ENCODE assay signal across 8 cellular contexts in the genomic region with DNA sequence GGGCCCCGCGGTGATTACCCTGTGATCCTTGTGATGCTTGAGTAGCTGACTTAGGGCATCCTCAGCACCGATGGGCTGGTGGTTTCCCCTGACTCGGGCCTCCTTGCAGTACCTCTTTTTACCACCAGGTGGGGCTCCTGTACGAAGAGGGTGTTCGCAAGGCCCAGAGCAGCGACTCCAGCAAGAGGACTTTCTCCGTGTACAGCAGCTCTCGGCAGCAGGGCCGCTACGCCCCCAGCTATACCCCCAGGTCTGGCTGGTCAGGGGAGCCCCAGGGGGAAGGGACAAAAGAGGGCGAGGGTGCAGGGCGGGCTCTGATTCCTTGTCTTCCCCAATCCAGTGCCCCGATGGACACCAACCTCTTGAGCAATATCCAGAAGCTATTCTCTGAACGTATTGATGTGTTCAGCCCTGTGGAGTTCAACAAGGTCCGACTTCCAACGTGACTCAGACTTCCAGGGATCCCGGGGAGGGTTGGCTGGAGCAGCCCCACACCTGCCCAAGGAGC. TPM values are rescaled to one million over a fixed set of nuclear protein-coding genes. Genes with fewer than 3 reads are reported as not detected.
DNase-seq lines count a peak whose midpoint lies in the region; ATAC-seq, FAIRE-seq and TF ChIP-seq lines count a peak whose summit lies in the region.

No MANE protein-coding gene starts in this region.

- no peak overlapping the region for H2AFZ ChIP-seq in HepG2 (ENCODE audit: low read length)

- peak overlapping the region; percentile 29 for H3K4me3 ChIP-seq in choroid plexus epithelial cell (ENCODE audit: low read depth, low read length)
- peak overlapping the region; percentile 22 to 95 (median 40) for H3K4me3 ChIP-seq in HepG2 (replicated peaks in 1 of 3; ENCODE audit: insufficient read depth in 1 of 3, low read depth in 2 of 3, low read length in 3 of 3)

- intact Hi-C loops in HepG2 (cut with micrococcal nuclease; ENCODE audit: unreplicated experiment) = loop anchor here (2.0 kb wide), 1 partner anchor 14 kb away; the partner anchor contains the start of gene VPS51

- peak; percentile 65 for TF ChIP-seq RAD21 in HepG2 (CRISPR knock-in tag; IDR thresholded peaks at IDR 0.05)

- in situ Hi-C loops in HepG2 (cut with HindIII; ENCODE audit: extremely low pct_ligation_motif_present, low pct_unique_long_range_greater_than_20kb) = loop anchor here (5.0 kb wide), 1 partner anchor 72 kb away; the partner anchor contains the start of gene CAPN1

- POLR2A ChIA-PET in HepG2 (lab: Yijun Ruan, JAX) = interaction anchor here (0.8 to 5.0 kb wide), 18 partner anchors 9 to 332 kb away, joined by 3 to 86 read pairs (median 8); partner anchors contain the start of genes BATF2, CAPN1, DPF2 and FAU

- peak overlapping the region; percentile 45; the same call in 1 of the 2 replicates for H3K9ac ChIP-seq in HepG2 (ENCODE audit: insufficient read depth, low read depth, low read length)

- TF ChIP-seq EP300 in HepG2 (IDR thresholded peaks at IDR 0.05; ENCODE audit: low read depth in 2 of 2, low read length in 2 of 2) (no peak), HepG2 (CRISPR knock-in tag; IDR thresholded peaks at IDR 0.05; ENCODE audit: borderline replicate concordance) (no peak)

- H3K4me1 ChIP-seq in HepG2 (ENCODE audit: insufficient read depth, low read length) = peaks cover 24% of the 10 kb centered on the region

- BruUV-seq in HepG2 (replicated peaks; lab: Mats Ljungman, UMichigan) = no TSS peak

- no peaks in the 10 kb centered on the region for H4K20me1 ChIP-seq in HepG2 (ENCODE audit: insufficient read depth, low read length)

- DNase-seq in COLO829 (ENCODE audit: low spot score) = peak; percentile 83
- peak; percentile 63 for DNase-seq in NCI-H748 treated with DMSO at 0.1 percent for 48 hours (lab: John Stamatoyannopoulos, UW)
- DNase-seq in activated CD4-positive, alpha-beta T cell treated with anti-CD3 and anti-CD28 coated beads for 48 hours = peak; percentile 98
- DNase-seq in choroid plexus epithelial cell (ENCODE audit: low read depth) = peak; percentile 89
- DNase-seq in HepG2 (ENCODE audit: low spot score) = peak; percentile 68
- DNase-seq in stimulated activated CD4-positive, alpha-beta T cell treated with anti-CD3 and anti-CD28 coated beads, Interleukin-4, amount 100 ng/mL, for 4 hours = peak; percentile 89 to 95

- H3K9me3 ChIP-seq in HepG2 (ENCODE audit: low read length) = no peaks in the 10 kb centered on the region

- FAIRE-seq in HepG2 (lab: Jason Lieb, UNC) = peak; percentile 74

- WGBS in HepG2 (ENCODE audit: low lambda C conversion rate) = 0% methylated on average over 7 of the region's 18 CpGs

- TF ChIP-seq CTCF in choroid plexus epithelial cell (conservative IDR thresholded peaks at IDR 0.05; ENCODE audit: low read depth, low read length) (peak; percentile 95), HepG2 (CRISPR knock-in tag; IDR thresholded peaks at IDR 0.05) (peak; percentile 91)

- peak overlapping the region; percentile 60 for H3K27ac ChIP-seq in HepG2 (ENCODE audit: extremely low read length, insufficient read depth, low read length)

- H3K27me3 ChIP-seq in HepG2 (ENCODE audit: control insufficient read depth in 1 of 2, insufficient read depth in 2 of 2, low read length in 2 of 2) = no peaks in the 10 kb centered on the region

- peak overlapping the region; percentile 82 for H3K4me2 ChIP-seq in HepG2 (ENCODE audit: low read depth, low read length)

- ATAC-seq in HG03354 (IDR thresholded peaks at IDR 0.05; ENCODE audit: poor library complexity, severe bottlenecking, unreplicated experiment) (peak; percentile 33), HepG2 (peak; percentile 24), HG02571 (IDR thresholded peaks at IDR 0.05; ENCODE audit: unreplicated experiment) (no peak)

- CTCF ChIA-PET in HepG2 (lab: Yijun Ruan, JAX; ENCODE audit: low intra/inter-chr PET ratio, low total read pairs) = interaction anchor here (0.6 to 1.5 kb wide), 3 partner anchors 70 to 143 kb away, joined by 3 to 9 read pairs (median 4); partner anchors contain the start of gene ARL2

- H3K79me2 ChIP-seq in HepG2 (ENCODE audit: insufficient read depth, low read length) = peaks cover 7% of the 10 kb centered on the region

- peaks cover 6 to 21% of the 10 kb centered on the region in 2 experiments; a peak in 4 of 5 replicates for H3K36me3 ChIP-seq in HepG2 (replicated peaks in 1 of 2; ENCODE audit: control insufficient read depth in 1 of 2, insufficient read depth in 2 of 2, low read length in 2 of 2)

- TF ChIP-seq POLR2A in HepG2 (IDR thresholded peaks at IDR 0.05; ENCODE audit: insufficient read depth in 1 of 2, low read depth in 2 of 2, low read length in 2 of 2) = no peak

RNA-seq across cellular contexts. Expression of gene TM7SF2, which starts 1.3 kb away (rescaled TPM):
- 28.8 and 66.9 TPM in 2 replicates for total RNA-seq in HepG2 (2016; rRNA removed; fragmentation: Illumina TruSeq; extraction: Trizol)
- total RNA-seq in HepG2 (2016; cell fraction: cytosol; rRNA removed; fragmentation: Illumina TruSeq; extraction: Trizol; ENCODE audit: low read depth) = 49.5 and 66.5 TPM in 2 replicates
- total RNA-seq in HepG2 (2016; cell fraction: insoluble cytoplasmic fraction; rRNA removed; fragmentation: Illumina TruSeq; extraction: Trizol) = 29.7 and 70.5 TPM in 2 replicates
- 64.7 and 77.2 TPM in 2 replicates for total RNA-seq in HepG2 (2016; cell fraction: membrane; rRNA removed; fragmentation: Illumina TruSeq; extraction: Trizol)
- total RNA-seq in HepG2 (2016; cell fraction: nucleus; rRNA removed; fragmentation: Illumina TruSeq; extraction: Trizol) = 57.7 and 67.5 TPM in 2 replicates
- polyA plus RNA-seq in HepG2 (2011; rRNA removed) = 56.0 and 75.6 TPM in 2 replicates
- polyA plus RNA-seq in HepG2 (2011; cell fraction: cytosol; rRNA removed) = 60.6 and 76.1 TPM in 2 replicates
- polyA plus RNA-seq in HepG2 (2011; cell fraction: nucleus; rRNA removed) = 104 and 129 TPM in 2 replicates
- 25.8 and 43.4 TPM in 2 replicates for polyA plus RNA-seq in HepG2 (2012)
- 66.7 and 89.2 TPM in 2 replicates for polyA plus RNA-seq in HepG2 (2016; cell fraction: cytosol; fragmentation: Illumina TruSeq; extraction: Trizol; ENCODE audit: low read depth)
- 41.3 and 42.6 TPM in 2 replicates for polyA plus RNA-seq in HepG2 (2016; cell fraction: insoluble cytoplasmic fraction; fragmentation: Illumina TruSeq; extraction: Trizol; ENCODE audit: low read depth)
- polyA plus RNA-seq in HepG2 (2016; cell fraction: membrane; fragmentation: Illumina TruSeq; extraction: Trizol; ENCODE audit: low read depth) = 71.6 and 83.6 TPM in 2 replicates
- polyA plus RNA-seq in HepG2 (2016; cell fraction: nucleus; fragmentation: Illumina TruSeq; extraction: Trizol; ENCODE audit: insufficient read depth, low read depth) = 137 and 142 TPM in 2 replicates
- 18.1 and 162 TPM in 2 replicates for polyA minus RNA-seq in HepG2 (2011; rRNA and poly(A)+ RNA removed; ENCODE audit: low replicate concordance)
- 25.1 and 27.4 TPM in 2 replicates for polyA minus RNA-seq in HepG2 (2011; cell fraction: cytosol; rRNA and poly(A)+ RNA removed)
- polyA minus RNA-seq in HepG2 (2011; cell fraction: nucleus; rRNA and poly(A)+ RNA removed) = 28.7 and 33.4 TPM in 2 replicates

RNA-seq across cellular contexts. Expression of gene ZNHIT2, which starts 7.1 kb away (rescaled TPM):
- 5.7 and 6.5 TPM in 2 replicates for total RNA-seq in HepG2 (2016; rRNA removed; fragmentation: Illumina TruSeq; extraction: Trizol)
- 2.9 and 4.3 TPM in 2 replicates for total RNA-seq in HepG2 (2016; cell fraction: cytosol; rRNA removed; fragmentation: Illumina TruSeq; extraction: Trizol; ENCODE audit: low read depth)
- total RNA-seq in HepG2 (2016; cell fraction: insoluble cytoplasmic fraction; rRNA removed; fragmentation: Illumina TruSeq; extraction: Trizol) = 5.4 and 6.3 TPM in 2 replicates
- 3.5 and 4.3 TPM in 2 replicates for total RNA-seq in HepG2 (2016; cell fraction: membrane; rRNA removed; fragmentation: Illumina TruSeq; extraction: Trizol)
- 3.6 and 3.9 TPM in 2 replicates for total RNA-seq in HepG2 (2016; cell fraction: nucleus; rRNA removed; fragmentation: Illumina TruSeq; extraction: Trizol)
- 1.1 TPM in 2 replicates for polyA plus RNA-seq in HepG2 (2011; rRNA removed)
- 0.86 and 2.0 TPM in 2 replicates for polyA plus RNA-seq in HepG2 (2011; cell fraction: cytosol; rRNA removed)
- 1.7 and 2.2 TPM in 2 replicates for polyA plus RNA-seq in HepG2 (2011; cell fraction: nucleus; rRNA removed)
- 1.6 and 2.5 TPM in 2 replicates for polyA plus RNA-seq in HepG2 (2012)
- 3.0 and 3.1 TPM in 2 replicates for polyA plus RNA-seq in HepG2 (2016; cell fraction: cytosol; fragmentation: Illumina TruSeq; extraction: Trizol; ENCODE audit: low read depth)
- 4.0 and 4.7 TPM in 2 replicates for polyA plus RNA-seq in HepG2 (2016; cell fraction: insoluble cytoplasmic fraction; fragmentation: Illumina TruSeq; extraction: Trizol; ENCODE audit: low read depth)
- 2.8 and 2.9 TPM in 2 replicates for polyA plus RNA-seq in HepG2 (2016; cell fraction: membrane; fragmentation: Illumina TruSeq; extraction: Trizol; ENCODE audit: low read depth)
- 6.2 and 6.5 TPM in 2 replicates for polyA plus RNA-seq in HepG2 (2016; cell fraction: nucleus; fragmentation: Illumina TruSeq; extraction: Trizol; ENCODE audit: insufficient read depth, low read depth)
- 3.0 and 5.8 TPM in 2 replicates for polyA minus RNA-seq in HepG2 (2011; rRNA and poly(A)+ RNA removed; ENCODE audit: low replicate concordance)
- 2.4 and 3.3 TPM in 2 replicates for polyA minus RNA-seq in HepG2 (2011; cell fraction: cytosol; rRNA and poly(A)+ RNA removed)
- polyA minus RNA-seq in HepG2 (2011; cell fraction: nucleus; rRNA and poly(A)+ RNA removed) = 0.75 and 4.1 TPM in 2 replicates

RNA-seq across cellular contexts. Expression of gene FAU, which starts 11.5 kb away (rescaled TPM):
- total RNA-seq in HepG2 (2016; rRNA removed; fragmentation: Illumina TruSeq; extraction: Trizol) = 869 and 1,024 TPM in 2 replicates
- total RNA-seq in HepG2 (2016; cell fraction: cytosol; rRNA removed; fragmentation: Illumina TruSeq; extraction: Trizol; ENCODE audit: low read depth) = 647 and 670 TPM in 2 replicates
- total RNA-seq in HepG2 (2016; cell fraction: insoluble cytoplasmic fraction; rRNA removed; fragmentation: Illumina TruSeq; extraction: Trizol) = 906 and 1,117 TPM in 2 replicates
- 759 and 784 TPM in 2 replicates for total RNA-seq in HepG2 (2016; cell fraction: membrane; rRNA removed; fragmentation: Illumina TruSeq; extraction: Trizol)
- total RNA-seq in HepG2 (2016; cell fraction: nucleus; rRNA removed; fragmentation: Illumina TruSeq; extraction: Trizol) = 357 and 372 TPM in 2 replicates
- 374 and 392 TPM in 2 replicates for polyA plus RNA-seq in HepG2 (2011; rRNA removed)
- polyA plus RNA-seq in HepG2 (2011; cell fraction: cytosol; rRNA removed) = 479 and 733 TPM in 2 replicates
- 228 and 230 TPM in 2 replicates for polyA plus RNA-seq in HepG2 (2011; cell fraction: nucleus; rRNA removed)
- polyA plus RNA-seq in HepG2 (2012) = 713 and 760 TPM in 2 replicates
- polyA plus RNA-seq in HepG2 (2016; cell fraction: cytosol; fragmentation: Illumina TruSeq; extraction: Trizol; ENCODE audit: low read depth) = 645 and 677 TPM in 2 replicates
- 876 and 937 TPM in 2 replicates for polyA plus RNA-seq in HepG2 (2016; cell fraction: insoluble cytoplasmic fraction; fragmentation: Illumina TruSeq; extraction: Trizol; ENCODE audit: low read depth)
- 684 and 723 TPM in 2 replicates for polyA plus RNA-seq in HepG2 (2016; cell fraction: membrane; fragmentation: Illumina TruSeq; extraction: Trizol; ENCODE audit: low read depth)
- polyA plus RNA-seq in HepG2 (2016; cell fraction: nucleus; fragmentation: Illumina TruSeq; extraction: Trizol; ENCODE audit: insufficient read depth, low read depth) = 488 and 523 TPM in 2 replicates
- polyA minus RNA-seq in HepG2 (2011; rRNA and poly(A)+ RNA removed; ENCODE audit: low replicate concordance) = 284 and 286 TPM in 2 replicates
- 148 and 154 TPM in 2 replicates for polyA minus RNA-seq in HepG2 (2011; cell fraction: cytosol; rRNA and poly(A)+ RNA removed)
- polyA minus RNA-seq in HepG2 (2011; cell fraction: nucleus; rRNA and poly(A)+ RNA removed) = 68.0 and 81.7 TPM in 2 replicates

RNA-seq across cellular contexts. Expression of gene MRPL49, which starts 11.7 kb away (rescaled TPM):
- total RNA-seq in HepG2 (2016; rRNA removed; fragmentation: Illumina TruSeq; extraction: Trizol) = 53.3 and 63.2 TPM in 2 replicates
- total RNA-seq in HepG2 (2016; cell fraction: cytosol; rRNA removed; fragmentation: Illumina TruSeq; extraction: Trizol; ENCODE audit: low read depth) = 9.5 and 10.0 TPM in 2 replicates
- 54.6 and 65.9 TPM in 2 replicates for total RNA-seq in HepG2 (2016; cell fraction: insoluble cytoplasmic fraction; rRNA removed; fragmentation: Illumina TruSeq; extraction: Trizol)
- total RNA-seq in HepG2 (2016; cell fraction: membrane; rRNA removed; fragmentation: Illumina TruSeq; extraction: Trizol) = 26.1 and 26.5 TPM in 2 replicates
- 17.5 and 18.4 TPM in 2 replicates for total RNA-seq in HepG2 (2016; cell fraction: nucleus; rRNA removed; fragmentation: Illumina TruSeq; extraction: Trizol)
- 39.2 and 41.4 TPM in 2 replicates for polyA plus RNA-seq in HepG2 (2011; rRNA removed)
- 45.2 and 53.6 TPM in 2 replicates for polyA plus RNA-seq in HepG2 (2011; cell fraction: cytosol; rRNA removed)
- polyA plus RNA-seq in HepG2 (2011; cell fraction: nucleus; rRNA removed) = 10.1 and 14.8 TPM in 2 replicates
- 19.0 and 22.8 TPM in 2 replicates for polyA plus RNA-seq in HepG2 (2012)
- 7.7 TPM in 2 replicates for polyA plus RNA-seq in HepG2 (2016; cell fraction: cytosol; fragmentation: Illumina TruSeq; extraction: Trizol; ENCODE audit: low read depth)
- 66.0 and 68.9 TPM in 2 replicates for polyA plus RNA-seq in HepG2 (2016; cell fraction: insoluble cytoplasmic fraction; fragmentation: Illumina TruSeq; extraction: Trizol; ENCODE audit: low read depth)
- 17.1 and 17.2 TPM in 2 replicates for polyA plus RNA-seq in HepG2 (2016; cell fraction: membrane; fragmentation: Illumina TruSeq; extraction: Trizol; ENCODE audit: low read depth)
- 27.1 and 27.9 TPM in 2 replicates for polyA plus RNA-seq in HepG2 (2016; cell fraction: nucleus; fragmentation: Illumina TruSeq; extraction: Trizol; ENCODE audit: insufficient read depth, low read depth)
- polyA minus RNA-seq in HepG2 (2011; rRNA and poly(A)+ RNA removed; ENCODE audit: low replicate concordance) = 32.3 and 86.6 TPM in 2 replicates
- 14.0 and 16.4 TPM in 2 replicates for polyA minus RNA-seq in HepG2 (2011; cell fraction: cytosol; rRNA and poly(A)+ RNA removed)
- 11.6 and 13.6 TPM in 2 replicates for polyA minus RNA-seq in HepG2 (2011; cell fraction: nucleus; rRNA and poly(A)+ RNA removed)

RNA-seq across cellular contexts. Expression of gene VPS51, which starts 14.4 kb away (rescaled TPM):
- 57.4 and 76.3 TPM in 2 replicates for total RNA-seq in HepG2 (2016; rRNA removed; fragmentation: Illumina TruSeq; extraction: Trizol)
- total RNA-seq in HepG2 (2016; cell fraction: cytosol; rRNA removed; fragmentation: Illumina TruSeq; extraction: Trizol; ENCODE audit: low read depth) = 19.9 and 21.8 TPM in 2 replicates
- total RNA-seq in HepG2 (2016; cell fraction: insoluble cytoplasmic fraction; rRNA removed; fragmentation: Illumina TruSeq; extraction: Trizol) = 57.9 and 73.3 TPM in 2 replicates
- 41.6 and 45.8 TPM in 2 replicates for total RNA-seq in HepG2 (2016; cell fraction: membrane; rRNA removed; fragmentation: Illumina TruSeq; extraction: Trizol)
- total RNA-seq in HepG2 (2016; cell fraction: nucleus; rRNA removed; fragmentation: Illumina TruSeq; extraction: Trizol) = 39.3 and 42.6 TPM in 2 replicates
- polyA plus RNA-seq in HepG2 (2011; rRNA removed) = 90.6 and 104 TPM in 2 replicates
- polyA plus RNA-seq in HepG2 (2011; cell fraction: cytosol; rRNA removed) = 71.6 and 122 TPM in 2 replicates
- 109 and 133 TPM in 2 replicates for polyA plus RNA-seq in HepG2 (2011; cell fraction: nucleus; rRNA removed)
- polyA plus RNA-seq in HepG2 (2012) = 63.3 and 65.8 TPM in 2 replicates
- polyA plus RNA-seq in HepG2 (2016; cell fraction: cytosol; fragmentation: Illumina TruSeq; extraction: Trizol; ENCODE audit: low read depth) = 10.5 and 13.0 TPM in 2 replicates
- polyA plus RNA-seq in HepG2 (2016; cell fraction: insoluble cytoplasmic fraction; fragmentation: Illumina TruSeq; extraction: Trizol; ENCODE audit: low read depth) = 57.3 and 57.6 TPM in 2 replicates
- 31.4 and 34.7 TPM in 2 replicates for polyA plus RNA-seq in HepG2 (2016; cell fraction: membrane; fragmentation: Illumina TruSeq; extraction: Trizol; ENCODE audit: low read depth)
- 69.3 and 82.4 TPM in 2 replicates for polyA plus RNA-seq in HepG2 (2016; cell fraction: nucleus; fragmentation: Illumina TruSeq; extraction: Trizol; ENCODE audit: insufficient read depth, low read depth)
- polyA minus RNA-seq in HepG2 (2011; rRNA and poly(A)+ RNA removed; ENCODE audit: low replicate concordance) = 231 and 328 TPM in 2 replicates
- 114 and 132 TPM in 2 replicates for polyA minus RNA-seq in HepG2 (2011; cell fraction: cytosol; rRNA and poly(A)+ RNA removed)
- polyA minus RNA-seq in HepG2 (2011; cell fraction: nucleus; rRNA and poly(A)+ RNA removed) = 53.6 and 55.8 TPM in 2 replicates
